Comparison of ENCODE assay signal across 8 cellular contexts in the genomic region with DNA sequence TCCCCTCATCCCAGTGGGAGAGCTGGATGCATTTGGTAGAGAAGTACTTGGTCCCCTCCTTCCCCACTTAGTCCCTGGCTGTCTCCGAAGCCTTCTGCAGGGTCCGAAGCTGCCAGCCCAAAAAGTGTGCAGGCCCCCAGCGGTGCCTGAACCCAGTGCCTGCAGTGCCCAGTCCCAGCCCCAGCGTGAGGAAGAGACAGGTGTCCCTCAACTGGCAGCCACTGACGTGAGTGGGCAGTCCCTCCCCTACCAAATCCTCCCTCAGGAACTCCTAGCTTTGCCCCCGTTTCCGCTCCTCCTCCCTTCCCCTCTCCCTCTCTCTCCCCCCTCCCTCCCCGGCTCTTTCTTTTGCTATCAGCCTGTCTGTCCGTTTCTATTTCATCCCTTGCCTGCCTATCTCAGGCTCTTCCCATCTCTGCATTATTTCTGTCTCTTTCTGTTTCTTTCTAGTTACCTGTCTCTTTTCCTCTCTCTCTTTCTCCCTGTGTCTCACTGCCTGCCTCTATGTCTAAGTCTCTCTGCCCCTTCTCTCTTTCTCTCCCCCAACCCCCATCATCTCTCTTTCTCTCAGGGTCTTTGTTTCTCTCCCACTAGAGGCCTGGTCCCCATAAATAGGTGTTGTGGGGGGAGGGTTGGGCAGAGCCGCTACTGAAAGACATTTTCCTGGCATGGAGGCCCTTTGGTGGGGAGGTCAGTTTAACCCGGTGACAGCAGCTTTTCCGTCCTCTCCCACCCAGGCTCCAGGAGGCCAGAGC. TPM values are rescaled to one million over a fixed set of nuclear protein-coding genes. Genes with fewer than 3 reads are reported as not detected.
A peak's percentile ranks its signal among the peaks of the same experiment; 100 is the strongest.
DNase-seq lines count a peak whose midpoint lies in the region; ATAC-seq and TF ChIP-seq lines count a peak whose summit lies in the region.

No MANE protein-coding gene starts in this region.

- peaks cover 36 to 69% (median 50%) of the 10 kb centered on the region in 4 donors for H3K4me1 Mint-ChIP-seq in CD4-positive, alpha-beta memory T cell
- H3K4me1 Mint-ChIP-seq in brain: peaks cover 80% of the 10 kb centered on the region
- H3K4me1 Mint-ChIP-seq in natural killer cell treated with Interleukin-12 subunit alpha and Interleukin-12 subunit beta and Interleukin-15 and Interleukin-18, amount 100 ng/mL, for 72 hours (ENCODE audit: low read depth in 2 of 2): peaks cover 31 to 36% of the 10 kb centered on the region in 2 donors

- H3K79me2 ChIP-seq in Loucy (ENCODE audit: insufficient read depth, low read length): no peaks in the 10 kb centered on the region

- CTCF ChIA-PET in CD4-positive, alpha-beta memory T cell (lab: Charles Lee; ENCODE audit: partially characterized antibody): interaction anchor here (0.5 to 6.8 kb wide), 10 partner anchors 11 to 295 kb away, joined by 3 to 57 read pairs (median 8); no protein-coding TSS in a partner anchor

- H3K4me2 ChIP-seq in Loucy (ENCODE audit: low read depth, low read length, poor library complexity, severe bottlenecking): peak overlapping the region; percentile 91

- ATAC-seq in natural killer cell treated with Interleukin-12 subunit alpha and Interleukin-12 subunit beta and Interleukin-15 and Interleukin-18, amount 100 ng/mL, for 72 hours: no peak
- no peak for ATAC-seq in SK-N-SH treated with all-trans-retinoic acid at 6 μM for 48 hours

- no peak overlapping the region for H3K27ac ChIP-seq in CD4-positive, alpha-beta memory T cell (ENCODE audit: low read depth, low read length)

- H3K4me3 ChIP-seq in CD4-positive, alpha-beta memory T cell (ENCODE audit: low read length in 2 of 2): no peak overlapping the region
- H3K4me3 ChIP-seq in Loucy (ENCODE audit: low read length, poor library complexity, severe bottlenecking): peak overlapping the region; percentile 77

- H3K4me1 ChIP-seq in CD4-positive, alpha-beta memory T cell (ENCODE audit: insufficient read depth, low read length): peaks cover 71% of the 10 kb centered on the region
- H3K4me1 ChIP-seq in Loucy (ENCODE audit: insufficient read depth, low read length, poor library complexity, severe bottlenecking): peaks cover 43% of the 10 kb centered on the region

- H3K9ac ChIP-seq in Loucy (ENCODE audit: low read depth, low read length, poor library complexity, severe bottlenecking): peak overlapping the region; percentile 74

- H3F3A ChIP-seq in Loucy (ENCODE audit: low read depth): peaks cover 8% of the 10 kb centered on the region; the same call in 1 of the 2 replicates

- peaks cover 19 to 29% of the 10 kb centered on the region in 2 donors for H3K27me3 Mint-ChIP-seq in CD4-positive, alpha-beta memory T cell
- H3K27me3 Mint-ChIP-seq in brain: peaks cover 7% of the 10 kb centered on the region
- peaks cover 22 to 32% of the 10 kb centered on the region in 2 donors for H3K27me3 Mint-ChIP-seq in natural killer cell treated with Interleukin-12 subunit alpha and Interleukin-12 subunit beta and Interleukin-15 and Interleukin-18, amount 100 ng/mL, for 72 hours

- no peaks in the 10 kb centered on the region for H3K36me3 ChIP-seq in CD4-positive, alpha-beta memory T cell (ENCODE audit: insufficient read depth, low read length)
- no peaks in the 10 kb centered on the region for H3K36me3 ChIP-seq in Loucy (ENCODE audit: insufficient read depth, low read length)

- no peaks in the 10 kb centered on the region for H3K9me2 ChIP-seq in Loucy (replicated peaks; ENCODE audit: low read depth, low read length)

- TF ChIP-seq CTCF in Loucy (conservative IDR thresholded peaks at IDR 0.05; ENCODE audit: low read length) (no peak), brain (conservative IDR thresholded peaks at IDR 0.05) (no peak)

- H2AFZ ChIP-seq in Loucy (ENCODE audit: low read length): peak overlapping the region; percentile 43

- H3K4me3 Mint-ChIP-seq in CD4-positive, alpha-beta memory T cell: peak overlapping the region in 7 of 8 donors; percentile 52 to 76 (median 68)
- peak overlapping the region; percentile 81 to 93 (median 85) for H3K4me3 Mint-ChIP-seq in brain
- peak overlapping the region; percentile 65 for H3K4me3 Mint-ChIP-seq in natural killer cell treated with Interleukin-12 subunit alpha and Interleukin-12 subunit beta and Interleukin-15 and Interleukin-18, amount 100 ng/mL, for 72 hours

- peaks cover 26% of the 10 kb centered on the region for H3K27me3 ChIP-seq in CD4-positive, alpha-beta memory T cell (ENCODE audit: insufficient read depth, low read length)
- no peaks in the 10 kb centered on the region for H3K27me3 ChIP-seq in Loucy (ENCODE audit: insufficient read depth, low read length, poor library complexity, severe bottlenecking)

- no peaks in the 10 kb centered on the region for H3K36me3 Mint-ChIP-seq in CD4-positive, alpha-beta memory T cell
- peaks cover 4% of the 10 kb centered on the region for H3K36me3 Mint-ChIP-seq in brain
- H3K36me3 Mint-ChIP-seq in natural killer cell treated with Interleukin-12 subunit alpha and Interleukin-12 subunit beta and Interleukin-15 and Interleukin-18, amount 100 ng/mL, for 72 hours: no peaks in the 10 kb centered on the region

- DNase-seq in CD4-positive, alpha-beta memory T cell: peak in 1 of 5 donors; percentile 65
- no peak for DNase-seq in natural killer cell treated with Interleukin-12 subunit alpha and Interleukin-12 subunit beta and Interleukin-15 and Interleukin-18, amount 100 ng/mL, for 72 hours (ENCODE audit: low spot score)
- DNase-seq in middle frontal gyrus (ENCODE audit: extremely low spot score, low spot score) (no peak), amniotic stem cell (lab: John Stamatoyannopoulos, UW) (no peak), SK-N-DZ (ENCODE audit: low spot score) (no peak)

- peak overlapping the region in 6 of 7 donors; percentile 0 to 67 (median 14) for H3K27ac Mint-ChIP-seq in CD4-positive, alpha-beta memory T cell
- peak overlapping the region; percentile 77 to 90 (median 87) for H3K27ac Mint-ChIP-seq in brain
- no peak overlapping the region for H3K27ac Mint-ChIP-seq in natural killer cell treated with Interleukin-12 subunit alpha and Interleukin-12 subunit beta and Interleukin-15 and Interleukin-18, amount 100 ng/mL, for 72 hours

- H4K20me1 ChIP-seq in Loucy (ENCODE audit: insufficient read depth, low read length, poor library complexity, severe bottlenecking): peaks cover 12% of the 10 kb centered on the region

- peaks cover 0 to 3% (median 0%) of the 10 kb centered on the region in 8 donors for H3K9me3 Mint-ChIP-seq in CD4-positive, alpha-beta memory T cell
- peaks cover 0 to 3% (median 0%) of the 10 kb centered on the region in 5 experiments for H3K9me3 Mint-ChIP-seq in brain
- no peaks in the 10 kb centered on the region for H3K9me3 Mint-ChIP-seq in natural killer cell treated with Interleukin-12 subunit alpha and Interleukin-12 subunit beta and Interleukin-15 and Interleukin-18, amount 100 ng/mL, for 72 hours

- intact Hi-C loops in CD4-positive, alpha-beta memory T cell (cut with micrococcal nuclease): loop anchor here (1.0 to 5.0 kb wide), 3 partner anchors 15 to 294 kb away; partner anchors contain the start of gene SERTAD1

- H3K9me3 ChIP-seq in CD4-positive, alpha-beta memory T cell (ENCODE audit: control insufficient read depth in 1 of 2, low read length in 2 of 2): no peaks in the 10 kb centered on the region
- H3K9me3 ChIP-seq in Loucy (ENCODE audit: insufficient read depth, low read depth, low read length): no peaks in the 10 kb centered on the region

- POLR2A ChIA-PET in CD4-positive, alpha-beta memory T cell (lab: Charles Lee; ENCODE audit: partially characterized antibody): interaction anchor here (0.6 to 7.8 kb wide), 5 partner anchors 10 to 179 kb away, joined by 3 to 71 read pairs (median 8); no protein-coding TSS in a partner anchor

TF ChIP-seq in SK-N-SH treated with all-trans-retinoic acid at 6 μM for 48 hours, 23 proteins besides CTCF, POLR2A, EP300 and RAD21 (continues in another document):
- TF ChIP-seq POU6F1 (CRISPR knock-in tag; IDR thresholded peaks at IDR 0.05; ENCODE audit: borderline replicate concordance, low read depth) (no peak), TCF4 (CRISPR knock-in tag; IDR thresholded peaks at IDR 0.05; ENCODE audit: borderline replicate concordance) (no peak)

RNA-seq across cellular contexts. Expression of gene LTBP4, which starts 1.7 kb away (rescaled TPM):
- total RNA-seq in CD4-positive, alpha-beta memory T cell: 100 to 1,000 TPM; 157 to 158 TPM
- polyA plus RNA-seq in CD4-positive, alpha-beta memory T cell: 10 to 100 TPM; 26.0 to 49.4 TPM
- polyA plus RNA-seq in brain (ENCODE audit: insufficient read depth, low read depth, low replicate concordance): 50.0 TPM
- total RNA-seq in natural killer cell treated with Interleukin-12 subunit alpha and Interleukin-12 subunit beta and Interleukin-15 and Interleukin-18, amount 100 ng/mL, for 72 hours: 10 to 100 TPM; 28.1 to 59.0 TPM
- polyA plus RNA-seq in SK-N-DZ (2014; cell fraction: cytosol; rRNA removed): 29.0 and 34.3 TPM in 2 replicates
- 273 and 335 TPM in 2 replicates for polyA plus RNA-seq in SK-N-DZ (2014; cell fraction: nucleus; rRNA removed)

RNA-seq across cellular contexts. Expression of gene SHKBP1, which starts 22.8 kb away (rescaled TPM):
- 100 to 1,000 TPM; 167 to 170 TPM for total RNA-seq in CD4-positive, alpha-beta memory T cell
- polyA plus RNA-seq in CD4-positive, alpha-beta memory T cell: 100 to 1,000 TPM; 137 to 155 TPM
- polyA plus RNA-seq in brain (ENCODE audit: insufficient read depth, low read depth, low replicate concordance): 57.3 TPM
- total RNA-seq in natural killer cell treated with Interleukin-12 subunit alpha and Interleukin-12 subunit beta and Interleukin-15 and Interleukin-18, amount 100 ng/mL, for 72 hours: 100 to 1,000 TPM; 131 to 149 TPM
- 58.1 and 70.1 TPM in 2 replicates for polyA plus RNA-seq in SK-N-DZ (2014; cell fraction: cytosol; rRNA removed)
- polyA plus RNA-seq in SK-N-DZ (2014; cell fraction: nucleus; rRNA removed): 75.2 and 81.7 TPM in 2 replicates

Comparison
In these comparisons a context has a peak if more than half of its experiments do, and no peak if none do; other contexts are left out.
1. H3K27ac Mint-ChIP-seq: peak in CD4-positive, alpha-beta memory T cell (6 of 7) and brain (5 of 5); none in natural killer cell treated with Interleukin-12 subunit alpha and Interleukin-12 subunit beta and Interleukin-15 and Interleukin-18, amount 100 ng/mL, for 72 hours (0 of 2).
2. Peak in every context shown above with its lines, with median percentiles within 50 percentile points of each other: H3K4me3 Mint-ChIP-seq.